ENCODE assay signal across 10 cellular contexts in genomic region chr7:155467846-155468821, GRCh38. TPM values are rescaled to one million over a fixed set of nuclear protein-coding genes. Genes with fewer than 3 reads are reported as not detected.
DNase-seq lines count a peak whose midpoint lies in the region; TF ChIP-seq lines count a peak whose summit lies in the region.
"Had no signal": no experiment of that assay in that cellular context is flagged by ENCODE, and none has a peak within 500 bp of the region (broad histone marks: within the 10 kb centered on the region; RNA-seq: fewer than 3 reads in every experiment).

No MANE protein-coding gene starts in this region.

- no peaks in the 10 kb centered on the region for H3K9me2 ChIP-seq in hepatocyte (replicated peaks; ENCODE audit: insufficient read depth)

- DNase-seq in NCI-H1417 (lab: John Stamatoyannopoulos, UW) (peak in 2 of 3 experiments; percentile 43 to 62), NCI-H1417 treated with DMSO at 0.1 percent for 48 hours (lab: John Stamatoyannopoulos, UW) (no peak), NCI-H526 (lab: John Stamatoyannopoulos, UW) (peak; percentile 63 to 92), hepatocyte (ENCODE audit: low spot score) (no peak), RKO (ENCODE audit: low spot score) (no peak), brain microvascular endothelial cell (no peak)
- no peak for DNase-seq in stimulated activated naive CD4-positive, alpha-beta T cell treated with Interleukin-2 at 50 U/mL for 16 hours (lab: John Stamatoyannopoulos, UW)

- 2% methylated on average over 50 of the region's 70 CpGs for WGBS in hepatocyte (ENCODE audit: low lambda C conversion rate, missing lambda C conversion rate)

- peaks cover 7% of the 10 kb centered on the region for H3K4me1 ChIP-seq in hepatocyte (ENCODE audit: insufficient read depth)
- H3K4me1 ChIP-seq in skeletal muscle tissue (ENCODE audit: control insufficient read depth in 3 of 3, insufficient read depth in 3 of 3, low read length in 3 of 3) = peaks cover 5 to 13% (median 12%) of the 10 kb centered on the region in 3 donors

- H3K9me3 ChIP-seq in hepatocyte (ENCODE audit: low read depth) (no peaks in the 10 kb centered on the region), skeletal muscle tissue (ENCODE audit: control insufficient read depth in 3 of 3, low read length in 3 of 3) (no peaks in the 10 kb centered on the region)

- in situ Hi-C loops in brain microvascular endothelial cell (cut with HindIII; ENCODE audit: low pct_ligation_motif_present, low sequenced_read_pairs) = no loop called here

- H3K4me3 ChIP-seq in hepatocyte = no peak overlapping the region
- H3K4me3 ChIP-seq in skeletal muscle tissue (ENCODE audit: low read length in 3 of 3) = peak overlapping the region in 2 of 3 donors; percentile 32 to 41
- no peak overlapping the region for H3K4me3 ChIP-seq in brain microvascular endothelial cell (ENCODE audit: low read depth, low read length)
- H3K4me3 ChIP-seq: lung had no signal

- no peak overlapping the region for H3K27ac ChIP-seq in hepatocyte
- no peak overlapping the region for H3K27ac ChIP-seq in skeletal muscle tissue (ENCODE audit: low read depth, low read length)
- no peak overlapping the region for H3K27ac ChIP-seq in brain microvascular endothelial cell
- H3K27ac ChIP-seq: 22Rv1 had no signal

- TF ChIP-seq CTCF in hepatocyte (IDR thresholded peaks at IDR 0.05; ENCODE audit: poor library complexity) (no peak), brain microvascular endothelial cell (IDR thresholded peaks at IDR 0.05; ENCODE audit: low read depth, low read length, missing control alignments) (no peak)

- no peak overlapping the region for H3K9ac ChIP-seq in skeletal muscle tissue (ENCODE audit: low read depth in 1 of 3, low read length in 3 of 3)

- peaks cover 3% of the 10 kb centered on the region for H4K20me1 ChIP-seq in hepatocyte (ENCODE audit: insufficient read depth, poor library complexity, severe bottlenecking)

- peak overlapping the region; percentile 71 for H3K4me2 ChIP-seq in hepatocyte

- H3K36me3 ChIP-seq in hepatocyte (replicated peaks; ENCODE audit: insufficient read depth, low read depth) (no peaks in the 10 kb centered on the region), skeletal muscle tissue (ENCODE audit: control insufficient read depth in 3 of 3, insufficient read depth in 3 of 3, low read length in 3 of 3) (no peaks in the 10 kb centered on the region), brain microvascular endothelial cell (replicated peaks) (no peaks in the 10 kb centered on the region)

- no peaks in the 10 kb centered on the region for H3K79me2 ChIP-seq in hepatocyte

- peak overlapping the region; percentile 1 for H2AFZ ChIP-seq in hepatocyte

- peaks cover 100% of the 10 kb centered on the region for H3K27me3 ChIP-seq in hepatocyte
- H3K27me3 ChIP-seq in skeletal muscle tissue (ENCODE audit: control insufficient read depth in 3 of 3, insufficient read depth in 3 of 3, low read length in 3 of 3) = peaks cover 91 to 95% (median 94%) of the 10 kb centered on the region in 3 donors
- H3K27me3 ChIP-seq in brain microvascular endothelial cell (replicated peaks) = peaks cover 93% of the 10 kb centered on the region

RNA-seq across cellular contexts. Expression of gene EN2, which starts 10.2 kb away (rescaled TPM):
- total RNA-seq in hepatocyte (not detected in 2 replicates), skeletal muscle tissue (under 0.01 TPM)
- 0.17 and 0.24 TPM in 2 replicates for polyA plus RNA-seq in hepatocyte

Comparison
In these comparisons a context has a peak if more than half of its experiments do, and no peak if none do; other contexts are left out.
1. DNase-seq: peak in NCI-H1417 (2 of 3) and NCI-H526 (2 of 2); none in NCI-H1417 treated with DMSO at 0.1 percent for 48 hours (single experiment), hepatocyte (single experiment), stimulated activated naive CD4-positive, alpha-beta T cell treated with Interleukin-2 at 50 U/mL for 16 hours (single experiment), RKO (single experiment) and brain microvascular endothelial cell (single experiment).
2. H3K4me3 ChIP-seq: peak in skeletal muscle tissue (2 of 3); none in hepatocyte (single experiment) and brain microvascular endothelial cell (single experiment).